1 cellular context compared by ENCODE assay signal in genomic region chr2:65278450-65279030, GRCh38.
TF ChIP-seq lines count a peak whose summit lies in the region.

No MANE protein-coding gene starts in this region.

TF ChIP-seq in GM12878, 131 proteins besides CTCF, POLR2A, EP300 and RAD21 (continued from another document):
- TF ChIP-seq, protein P1, sequence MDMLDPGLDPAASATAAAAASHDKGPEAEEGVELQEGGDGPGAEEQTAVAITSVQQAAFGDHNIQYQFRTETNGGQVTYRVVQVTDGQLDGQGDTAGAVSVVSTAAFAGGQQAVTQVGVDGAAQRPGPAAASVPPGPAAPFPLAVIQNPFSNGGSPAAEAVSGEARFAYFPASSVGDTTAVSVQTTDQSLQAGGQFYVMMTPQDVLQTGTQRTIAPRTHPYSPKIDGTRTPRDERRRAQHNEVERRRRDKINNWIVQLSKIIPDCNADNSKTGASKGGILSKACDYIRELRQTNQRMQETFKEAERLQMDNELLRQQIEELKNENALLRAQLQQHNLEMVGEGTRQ (IDR thresholded peaks at IDR 0.05; ENCODE audit: borderline replicate concordance, low read depth, low read length), result no peak
- TF ChIP-seq EGR1 (IDR thresholded peaks at IDR 0.05; ENCODE audit: borderline replicate concordance in 1 of 2, low read depth in 2 of 2, low read length in 2 of 2) (no peak), BCLAF1 (IDR thresholded peaks at IDR 0.05) (no peak), ELK1 (IDR thresholded peaks at IDR 0.05; ENCODE audit: low read depth, low read length) (no peak), BHLHE40 (IDR thresholded peaks at IDR 0.05; ENCODE audit: borderline replicate concordance in 1 of 2, low read depth in 2 of 2, low read length in 1 of 2) (no peak), NFIC (IDR thresholded peaks at IDR 0.05; ENCODE audit: low read depth, low read length) (no peak), TARDBP (IDR thresholded peaks at IDR 0.05; ENCODE audit: borderline replicate concordance) (no peak), TCF7 (IDR thresholded peaks at IDR 0.05; ENCODE audit: borderline replicate concordance) (no peak), RCOR1 (conservative IDR thresholded peaks at IDR 0.05; ENCODE audit: low read depth, low read length) (no peak)
- TF ChIP-seq, protein P2, sequence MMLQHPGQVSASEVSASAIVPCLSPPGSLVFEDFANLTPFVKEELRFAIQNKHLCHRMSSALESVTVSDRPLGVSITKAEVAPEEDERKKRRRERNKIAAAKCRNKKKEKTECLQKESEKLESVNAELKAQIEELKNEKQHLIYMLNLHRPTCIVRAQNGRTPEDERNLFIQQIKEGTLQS (IDR thresholded peaks at IDR 0.05; ENCODE audit: borderline replicate concordance, extremely low read depth, low read depth, low read length), result no peak
